In the genomic region with DNA sequence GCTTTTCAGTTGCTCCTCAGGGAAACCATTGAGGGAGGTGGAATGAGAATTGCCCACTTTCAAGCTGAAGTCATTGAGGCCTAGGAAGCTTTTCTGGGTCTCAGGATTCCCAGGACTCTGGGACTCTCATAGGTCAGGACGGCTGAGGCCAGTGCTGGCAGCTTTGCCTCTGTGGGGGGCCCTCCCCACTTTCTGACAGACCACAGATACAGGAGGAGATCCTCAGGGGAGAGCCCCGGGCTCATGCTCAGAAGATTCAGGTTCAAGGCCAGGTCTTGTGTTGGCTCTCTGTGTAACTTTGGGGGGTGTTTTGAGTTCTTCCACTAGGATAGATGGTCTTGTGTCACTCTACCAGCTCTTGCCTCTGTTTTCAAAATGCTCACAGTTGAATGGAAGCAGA, we compare ENCODE assay signal across 17 cellular contexts. TPM values are rescaled to one million over a fixed set of nuclear protein-coding genes. Genes with fewer than 3 reads are reported as not detected.
DNase-seq lines count a peak whose midpoint lies in the region; ATAC-seq and TF ChIP-seq lines count a peak whose summit lies in the region.
"Had no signal": no experiment of that assay in that cellular context is flagged by ENCODE, and none has a peak within 500 bp of the region (broad histone marks: within the 10 kb centered on the region; RNA-seq: fewer than 3 reads in every experiment).

No MANE protein-coding gene starts in this region.

- H3K36me3 ChIP-seq in A673 (ENCODE audit: insufficient read depth, low read length, poor library complexity, severe bottlenecking) = peaks cover 21% of the 10 kb centered on the region
- peaks cover 0 to 77% of the 10 kb centered on the region in 2 experiments; a peak in 2 of 3 replicates for H3K36me3 ChIP-seq in HEK293 (ENCODE audit: control insufficient read depth in 2 of 2, insufficient read depth in 1 of 2, low read length in 2 of 2)
- peaks cover 0 to 9% of the 10 kb centered on the region in 2 donors for H3K36me3 ChIP-seq in left lung
- H3K36me3 ChIP-seq: prostate gland had no signal

- H3K27me3 Mint-ChIP-seq in progenitor cell of endocrine pancreas = no peaks in the 10 kb centered on the region

- peaks cover 5% of the 10 kb centered on the region for H3K9me3 Mint-ChIP-seq in progenitor cell of endocrine pancreas (ENCODE audit: low read depth)

- CTCF ChIA-PET in A673 (lab: Charles Lee) (no interaction called here), HEK293 (lab: Yijun Ruan, JAX) (interaction anchor here (0.6 to 1.6 kb wide), 8 partner anchors 12 to 1922 kb away, joined by 3 to 5 read pairs (median 3); no protein-coding TSS in a partner anchor)

- peak overlapping the region; percentile 13 for H3K27ac ChIP-seq in A673 (ENCODE audit: low read depth, low read length, poor library complexity, severe bottlenecking)
- H3K27ac ChIP-seq in HEK293 (ENCODE audit: extremely low read depth, low read depth, low read length) = no peak overlapping the region
- peak overlapping the region; percentile 46 to 52 for H3K27ac ChIP-seq in coronary artery
- H3K27ac ChIP-seq in left lung = no peak overlapping the region
- H3K27ac ChIP-seq: prostate gland had no signal

- peaks cover 17% of the 10 kb centered on the region for H3K36me3 Mint-ChIP-seq in progenitor cell of endocrine pancreas (ENCODE audit: insufficient read depth)
- H3K36me3 Mint-ChIP-seq: activated naive CD8-positive, alpha-beta T cell treated with anti-CD3 and anti-CD28 coated beads, Interleukin-2, amount 10 ng/mL, durations not matched to agents 7 days and 5 days had no signal

- ATAC-seq in left lung = no peak
- no peak for ATAC-seq in GM18517 (IDR thresholded peaks at IDR 0.05; ENCODE audit: unreplicated experiment)
- ATAC-seq in HG03354 (IDR thresholded peaks at IDR 0.05; ENCODE audit: poor library complexity, severe bottlenecking, unreplicated experiment) = no peak
- no peak for ATAC-seq in GM21786 (IDR thresholded peaks at IDR 0.05; ENCODE audit: unreplicated experiment)
- ATAC-seq: activated CD4-positive, CD25-positive, alpha-beta regulatory T cell treated with anti-CD3 and anti-CD28 coated beads, Interleukin-2, amount 50 U/mL, for 24 hours had no signal

- H3K27me3 ChIP-seq in A673 (replicated peaks; ENCODE audit: insufficient read depth, low read depth, low read length, poor library complexity) = no peaks in the 10 kb centered on the region
- no peaks in the 10 kb centered on the region for H3K27me3 ChIP-seq in left lung
- H3K27me3 ChIP-seq: tibial nerve had no signal

- TF ChIP-seq CTCF in A673 (conservative IDR thresholded peaks at IDR 0.05; ENCODE audit: low read depth, low read length) (no peak), HEK293 (tag by site-specific recombination; IDR thresholded peaks at IDR 0.05) (no peak), coronary artery (IDR thresholded peaks at IDR 0.05) (no peak), progenitor cell of endocrine pancreas (IDR thresholded peaks at IDR 0.05; ENCODE audit: unreplicated experiment) (no peak), left lung (IDR thresholded peaks at IDR 0.05) (no peak)

- POLR2A ChIA-PET in A673 (lab: Charles Lee; ENCODE audit: low non-redundant PET) = no interaction called here
- POLR2A ChIA-PET in HEK293 (lab: Yijun Ruan, JAX) = interaction anchor here (0.9 kb wide), 1 partner anchor 51 kb away, joined by 5 read pairs; the partner anchor contains the start of gene SMAD6

- intact Hi-C loops in A673 (cut with micrococcal nuclease; ENCODE audit: unreplicated experiment) (no loop called here), left lung (cut with DNase I) (no loop called here)

- H3K27ac Mint-ChIP-seq in progenitor cell of endocrine pancreas = peak overlapping the region; percentile 52
- H3K27ac Mint-ChIP-seq: activated naive CD8-positive, alpha-beta T cell treated with anti-CD3 and anti-CD28 coated beads, Interleukin-2, amount 10 ng/mL, durations not matched to agents 7 days and 5 days; activated T-helper 1 cell treated with anti-CD3 and anti-CD28 coated beads, Interleukin-12 subunit alpha, Interleukin-12 subunit beta, Interleukin-2, Interleukin-4 antibody, amounts not matched to agents 30 ng/mL and 10 ng/mL and 1 ng/mL, durations not matched to agents 14 hours and 24 hours and 36 hours had no signal

- H3K4me3 Mint-ChIP-seq in progenitor cell of endocrine pancreas (ENCODE audit: low read depth) = no peak overlapping the region
- H3K4me3 Mint-ChIP-seq: activated naive CD8-positive, alpha-beta T cell treated with anti-CD3 and anti-CD28 coated beads, Interleukin-2, amount 10 ng/mL, durations not matched to agents 7 days and 5 days; activated T-helper 1 cell treated with anti-CD3 and anti-CD28 coated beads, Interleukin-12 subunit alpha, Interleukin-12 subunit beta, Interleukin-2, Interleukin-4 antibody, amounts not matched to agents 30 ng/mL and 10 ng/mL and 1 ng/mL, durations not matched to agents 14 hours and 24 hours and 36 hours had no signal

- H3K4me1 ChIP-seq in A673 (ENCODE audit: insufficient read depth, low read length, poor library complexity, severe bottlenecking) (peaks cover 26% of the 10 kb centered on the region), HEK293 (ENCODE audit: control insufficient read depth, insufficient read depth, low read length) (peaks cover 17% of the 10 kb centered on the region), left lung (peaks cover 25 to 62% of the 10 kb centered on the region in 2 donors)

- no TSS peak for BruUV-seq in A673 (replicated peaks; lab: Mats Ljungman, UMichigan)

- H3K9me3 ChIP-seq in A673 (ENCODE audit: low read depth, low read length, poor library complexity, severe bottlenecking) = peaks cover 10% of the 10 kb centered on the region
- H3K9me3 ChIP-seq in HEK293 (ENCODE audit: control insufficient read depth, insufficient read depth, low read depth, low read length) = no peaks in the 10 kb centered on the region
- H3K9me3 ChIP-seq in left lung = peaks cover 0 to 12% of the 10 kb centered on the region in 2 donors
- H3K9me3 ChIP-seq: prostate gland had no signal

- no peak for DNase-seq in A673 (ENCODE audit: low spot score)
- no peak for DNase-seq in coronary artery (ENCODE audit: low spot score)
- DNase-seq in progenitor cell of endocrine pancreas (ENCODE audit: low spot score, unreplicated experiment) = no peak
- no peak for DNase-seq in left lung
- DNase-seq: activated naive CD8-positive, alpha-beta T cell treated with anti-CD3 and anti-CD28 coated beads, Interleukin-2, amount 10 ng/mL, durations not matched to agents 7 days and 5 days; effector CD8-positive, alpha-beta T cell; glutamatergic neuron; HCEC 1CT; T-helper 9 cell had no signal

- no peak overlapping the region for H3K4me3 ChIP-seq in A673 (ENCODE audit: low read depth, low read length, poor library complexity, severe bottlenecking)
- H3K4me3 ChIP-seq in HEK293 (ENCODE audit: low read depth, low read length) = no peak overlapping the region
- H3K4me3 ChIP-seq in coronary artery = no peak overlapping the region
- no peak overlapping the region for H3K4me3 ChIP-seq in left lung
- H3K4me3 ChIP-seq: prostate gland, tibial nerve had no signal

- H3K4me1 Mint-ChIP-seq in progenitor cell of endocrine pancreas (ENCODE audit: low read depth) = peaks cover 21% of the 10 kb centered on the region

TF ChIP-seq in HEK293, 187 proteins besides CTCF, POLR2A, EP300 and RAD21:
- TF ChIP-seq ZNF654 (tag by site-specific recombination; IDR thresholded peaks at IDR 0.05; ENCODE audit: low read depth) (no peak), ZNF133 (tag by site-specific recombination; IDR thresholded peaks at IDR 0.05) (no peak), KLF1 (tag by site-specific recombination; IDR thresholded peaks at IDR 0.05) (no peak), ZNF24 (tag by site-specific recombination; IDR thresholded peaks at IDR 0.05) (no peak), GLIS1 (tag by site-specific recombination; IDR thresholded peaks at IDR 0.05) (peak; percentile 42), SCRT1 (tag by site-specific recombination; IDR thresholded peaks at IDR 0.05; ENCODE audit: borderline replicate concordance) (no peak), TSHZ1 (tag by site-specific recombination; IDR thresholded peaks at IDR 0.05; ENCODE audit: borderline replicate concordance) (no peak), ZBTB26 (tag by site-specific recombination; optimal IDR thresholded peaks at IDR 0.05) (no peak)

RNA-seq across cellular contexts. Expression of gene SMAD6, which starts 50.0 kb away (rescaled TPM):
- total RNA-seq in A673 (2021) (50.1 and 63.9 TPM in 2 replicates), progenitor cell of endocrine pancreas (35.5 and 38.9 TPM in 2 replicates), left lung (100 to 1,000 TPM in 1 of 2 donors, 10 to 100 TPM in 1; 84.9 to 110 TPM)

Comparison
In these comparisons a context has a peak if more than half of its experiments do, and no peak if none do; other contexts are left out.
1. H3K27ac ChIP-seq: peak in A673 (single experiment) and coronary artery (2 of 2); none in HEK293 (single experiment) and left lung (0 of 2).